8 cellular contexts compared by ENCODE assay signal in the genomic region with DNA sequence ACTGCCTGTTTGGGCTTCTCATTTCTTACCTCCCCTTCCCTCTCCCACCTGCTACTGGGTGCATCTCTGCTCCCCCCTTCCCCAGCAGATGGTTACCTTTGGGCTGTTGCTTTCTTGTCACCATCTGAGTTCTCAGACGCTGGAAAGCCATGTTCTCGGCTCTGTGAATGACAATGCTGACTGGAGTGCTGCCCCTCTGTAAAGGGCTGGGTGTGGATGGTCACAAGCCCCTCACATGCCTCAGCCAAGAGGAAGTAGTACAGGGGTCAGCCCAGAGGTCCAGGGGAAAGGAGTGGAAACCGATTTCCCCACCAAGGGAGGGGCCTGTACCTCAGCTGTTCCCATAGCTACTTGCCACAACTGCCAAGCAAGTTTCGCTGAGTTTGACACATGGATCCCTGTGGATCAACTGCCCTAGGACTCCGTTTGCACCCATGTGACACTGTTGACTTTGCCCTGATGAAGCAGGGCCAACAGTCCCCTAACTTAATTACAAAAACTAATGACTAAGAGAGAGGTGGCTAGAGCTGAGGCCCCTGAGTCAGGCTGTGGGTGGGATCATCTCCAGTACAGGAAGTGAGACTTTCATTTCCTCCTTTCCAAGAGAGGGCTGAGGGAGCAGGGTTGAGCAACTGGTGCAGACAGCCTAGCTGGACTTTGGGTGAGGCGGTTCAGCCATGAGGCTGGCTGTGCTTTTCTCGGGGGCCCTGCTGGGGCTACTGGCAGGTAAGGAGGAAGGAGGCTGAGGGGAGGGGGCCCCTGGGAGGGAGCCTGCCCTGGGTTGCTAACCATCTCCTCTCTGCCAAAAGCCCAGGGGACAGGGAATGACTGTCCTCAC. TPM values are rescaled to one million over a fixed set of nuclear protein-coding genes. Genes with fewer than 3 reads are reported as not detected.
A peak's percentile ranks its signal among the peaks of the same experiment; 100 is the strongest.
DNase-seq lines count a peak whose midpoint lies in the region; ATAC-seq and TF ChIP-seq lines count a peak whose summit lies in the region.

A gene with protein sequence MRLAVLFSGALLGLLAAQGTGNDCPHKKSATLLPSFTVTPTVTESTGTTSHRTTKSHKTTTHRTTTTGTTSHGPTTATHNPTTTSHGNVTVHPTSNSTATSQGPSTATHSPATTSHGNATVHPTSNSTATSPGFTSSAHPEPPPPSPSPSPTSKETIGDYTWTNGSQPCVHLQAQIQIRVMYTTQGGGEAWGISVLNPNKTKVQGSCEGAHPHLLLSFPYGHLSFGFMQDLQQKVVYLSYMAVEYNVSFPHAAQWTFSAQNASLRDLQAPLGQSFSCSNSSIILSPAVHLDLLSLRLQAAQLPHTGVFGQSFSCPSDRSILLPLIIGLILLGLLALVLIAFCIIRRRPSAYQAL (plus strand): TSS at position 638 of the 838 bp plus-strand sequence. CDS start 40 bp downstream, at position 678.

- H3K4me3 ChIP-seq in PC-3 (ENCODE audit: low read length) (0 out of 2 replicates have a peak within 1 kb of the TSS, but pooled peaks have one; percentile 1), neutrophil (ENCODE audit: low read depth in 1 of 2, low read length in 1 of 2) (peak within 1 kb of the TSS; percentile 34 to 54), tibial nerve (peak within 1 kb of the TSS; percentile 11 to 59 (median 26))

- TF ChIP-seq POLR2A in tibial nerve (IDR thresholded peaks at IDR 0.05), result peak; percentile 48 to 60

- H4K20me1 ChIP-seq in PC-3 (ENCODE audit: low read length), result peaks cover 38% of the 10 kb centered on the region

- H3F3A ChIP-seq in PC-3 (ENCODE audit: low read length, unreplicated experiment), result peaks cover 37% of the 10 kb centered on the region

- intact Hi-C loops in PC-3 (cut with micrococcal nuclease), result loop anchor here (5.0 kb wide), 1 partner anchor 108 kb away; a partner anchor contains a TSS

- no peaks in the 10 kb centered on the region for H3K9me2 ChIP-seq in PC-3 (replicated peaks; ENCODE audit: low read length)

- CTCF ChIA-PET in PC-3 (lab: Charles Lee), result interaction anchor here (1.3 kb wide), 1 partner anchor 108 kb away, joined by 4 read pairs; a partner anchor contains a TSS

- BruUV-seq in PC-3 (replicated peaks; lab: Mats Ljungman, UMichigan), result no TSS peak

- DNase-seq in ELR (ENCODE audit: low read depth) (peak; percentile 99), PC-3 (peak; percentile 92), fibroblast of the conjunctiva (ENCODE audit: low read depth) (peak; percentile 75), tibial nerve (ENCODE audit: low spot score in 2 of 2) (peak in 1 of 2 donors; percentile 64)
- peak; percentile 83 to 86 for DNase-seq in activated T-cell treated with anti-CD3 and anti-CD28 coated beads, Interleukin-2, amount 50 U/mL, for 48 hours

- peak within 1 kb of the TSS; percentile 35 for H3K9ac ChIP-seq in PC-3 (ENCODE audit: low read length)

- H3K36me3 ChIP-seq in PC-3 (ENCODE audit: low read depth, low read length), result peaks cover 38% of the 10 kb centered on the region
- H3K36me3 ChIP-seq in neutrophil, result peaks cover 49% of the 10 kb centered on the region
- peaks cover 4 to 70% (median 27%) of the 10 kb centered on the region in 3 donors for H3K36me3 ChIP-seq in tibial nerve

- H3K27ac ChIP-seq in PC-3 (ENCODE audit: low read length) (peak within 1 kb of the TSS; percentile 83), neutrophil (peak within 1 kb of the TSS; percentile 92), tibial nerve (peak within 1 kb of the TSS; percentile 46 to 97 (median 96))

- TF ChIP-seq CTCF in PC-3 (conservative IDR thresholded peaks at IDR 0.05; ENCODE audit: low read depth, low read length) (no peak), neutrophil (IDR thresholded peaks at IDR 0.05) (no peak), tibial nerve (IDR thresholded peaks at IDR 0.05) (peak in 1 of 5 experiments; percentile 7)

- 15 to 20% methylated on average over 7 of the region's 7 CpGs for WGBS in tibial nerve, 2 donors

- TF ChIP-seq EP300 in tibial nerve (IDR thresholded peaks at IDR 0.05), result peak in 1 of 2 donors; percentile 86

- POLR2A ChIA-PET in PC-3 (lab: Charles Lee; ENCODE audit: unreplicated experiment), result interaction anchor here (0.6 kb wide), 1 partner anchor 95 kb away, joined by 4 read pairs; a partner anchor contains a TSS

- peak within 1 kb of the TSS; percentile 32 for H3K4me2 ChIP-seq in PC-3 (ENCODE audit: low read length)

- no peak within 1 kb of the TSS for H2AFZ ChIP-seq in PC-3 (ENCODE audit: low read length)

- H3K79me2 ChIP-seq in PC-3 (ENCODE audit: low read length), result peaks cover 55% of the 10 kb centered on the region

- H3K4me1 ChIP-seq in PC-3 (ENCODE audit: insufficient read depth, low read length), result peaks cover 60% of the 10 kb centered on the region
- peaks cover 71 to 72% of the 10 kb centered on the region in 2 experiments for H3K4me1 ChIP-seq in neutrophil (ENCODE audit: control insufficient read depth in 1 of 2, insufficient read depth in 1 of 2, low read depth in 1 of 2, low read length in 1 of 2)
- peaks cover 0 to 90% (median 62%) of the 10 kb centered on the region in 4 donors for H3K4me1 ChIP-seq in tibial nerve

- ATAC-seq in HG02588 (IDR thresholded peaks at IDR 0.05; ENCODE audit: unreplicated experiment), result peak; percentile 34
- ATAC-seq in PC-3, result peak; percentile 78
- no peak for ATAC-seq in HG02970 (IDR thresholded peaks at IDR 0.05; ENCODE audit: low FRiP score, unreplicated experiment)

- H3K27me3 ChIP-seq in PC-3 (ENCODE audit: low read length) (no peaks in the 10 kb centered on the region), neutrophil (no peaks in the 10 kb centered on the region), tibial nerve (no peaks in the 10 kb centered on the region)

- H3K9me3 ChIP-seq in PC-3 (ENCODE audit: low read length), result no peaks in the 10 kb centered on the region
- peaks cover 3% of the 10 kb centered on the region for H3K9me3 ChIP-seq in neutrophil
- H3K9me3 ChIP-seq in tibial nerve, result no peaks in the 10 kb centered on the region

RNA-seq across cellular contexts. Expression of the gene that starts here (rescaled TPM):
- total RNA-seq in PC-3 (2014; rRNA removed) (30.2 and 32.4 TPM in 2 replicates), tibial nerve (10 to 100 TPM; 19.3 to 65.7 (median 34.2) TPM)
